12 cellular contexts compared by ENCODE assay signal in genomic region chr2:218252509-218253247, GRCh38. TPM values are rescaled to one million over a fixed set of nuclear protein-coding genes. Genes with fewer than 3 reads are reported as not detected.
A peak's percentile ranks its signal among the peaks of the same experiment; 100 is the strongest.
DNase-seq lines count a peak whose midpoint lies in the region; ATAC-seq, FAIRE-seq and TF ChIP-seq lines count a peak whose summit lies in the region.
"Had no signal": no experiment of that assay in that cellular context is flagged by ENCODE, and none has a peak within 500 bp of the region (broad histone marks: within the 10 kb centered on the region; RNA-seq: fewer than 3 reads in every experiment).

No MANE protein-coding gene starts in this region.

- peaks cover 39% of the 10 kb centered on the region for H3K36me3 Mint-ChIP-seq in natural killer cell treated with Interleukin-12 subunit alpha and Interleukin-12 subunit beta and Interleukin-15 and Interleukin-18, amount 100 ng/mL, for 72 hours

- H3K36me3 ChIP-seq in MG63: peaks cover 75% of the 10 kb centered on the region
- peaks cover 0 to 44% of the 10 kb centered on the region in 2 donors for H3K36me3 ChIP-seq in body of pancreas (replicated peaks in 1 of 2; ENCODE audit: insufficient read depth in 1 of 2, low read depth in 2 of 2)

- 75% methylated on average over 6 to 7 of the region's 7 CpGs for WGBS in body of pancreas, 2 donors

- H3K9me3 ChIP-seq in MG63 (no peaks in the 10 kb centered on the region), body of pancreas (no peaks in the 10 kb centered on the region)

- no peaks in the 10 kb centered on the region for H3K9me3 Mint-ChIP-seq in natural killer cell treated with Interleukin-12 subunit alpha and Interleukin-12 subunit beta and Interleukin-15 and Interleukin-18, amount 100 ng/mL, for 72 hours

- H3K4me3 Mint-ChIP-seq in natural killer cell treated with Interleukin-12 subunit alpha and Interleukin-12 subunit beta and Interleukin-15 and Interleukin-18, amount 100 ng/mL, for 72 hours: no peak overlapping the region

- H3K27ac Mint-ChIP-seq in natural killer cell treated with Interleukin-12 subunit alpha and Interleukin-12 subunit beta and Interleukin-15 and Interleukin-18, amount 100 ng/mL, for 72 hours: peak overlapping the region; percentile 16 to 43

- H3K4me3 ChIP-seq in MG63 (no peak overlapping the region), body of pancreas (no peak overlapping the region)

- TF ChIP-seq CTCF in body of pancreas (IDR thresholded peaks at IDR 0.05): no peak

- FAIRE-seq in HTR-8/SVneo (lab: Jason Lieb, UNC): no peak

- H3K4me1 Mint-ChIP-seq in natural killer cell treated with Interleukin-12 subunit alpha and Interleukin-12 subunit beta and Interleukin-15 and Interleukin-18, amount 100 ng/mL, for 72 hours (ENCODE audit: low read depth in 2 of 2): peaks cover 15 to 21% of the 10 kb centered on the region in 2 donors

- DNase-seq in GDM1 (lab: John Stamatoyannopoulos, UW) (peak; percentile 50), MG63 (peak; percentile 26), caudate nucleus (lab: John Stamatoyannopoulos, UW) (peak in 15 of 61 donors; percentile 5 to 80 (median 43)), HTR-8/SVneo (ENCODE audit: insufficient read length, low spot score) (no peak), body of pancreas (no peak)
- no peak for DNase-seq in natural killer cell treated with Interleukin-12 subunit alpha and Interleukin-12 subunit beta and Interleukin-15 and Interleukin-18, amount 100 ng/mL, for 72 hours (ENCODE audit: low spot score)
- DNase-seq: activated CD8-positive, alpha-beta memory T cell treated with anti-CD3 and anti-CD28 coated beads, Interleukin-2, amount 50 U/mL, for 4 hours; dermis blood vessel endothelial cell; GOT3; NCI-H748 treated with DMSO at 0.1 percent for 48 hours; stimulated activated CD4-positive, alpha-beta T cell treated with anti-CD3 and anti-CD28 coated beads, Interleukin-15, amount 100 ng/mL, for 24 hours had no signal

- TF ChIP-seq POLR2A in body of pancreas (IDR thresholded peaks at IDR 0.05): no peak

- H3K27ac ChIP-seq in caudate nucleus (ENCODE audit: low read depth, low read length): peak overlapping the region; percentile 73
- H3K27ac ChIP-seq in body of pancreas: no peak overlapping the region

- H3K27me3 ChIP-seq in MG63 (no peaks in the 10 kb centered on the region), body of pancreas (no peaks in the 10 kb centered on the region)

- H3K27me3 Mint-ChIP-seq in natural killer cell treated with Interleukin-12 subunit alpha and Interleukin-12 subunit beta and Interleukin-15 and Interleukin-18, amount 100 ng/mL, for 72 hours: no peaks in the 10 kb centered on the region

- intact Hi-C loops in body of pancreas (cut with DNase I): no loop called here

- H3K4me1 ChIP-seq in body of pancreas: peaks cover 6% of the 10 kb centered on the region

- no peak for ATAC-seq in natural killer cell treated with Interleukin-12 subunit alpha and Interleukin-12 subunit beta and Interleukin-15 and Interleukin-18, amount 100 ng/mL, for 72 hours
- no peak for ATAC-seq in GM21367 (IDR thresholded peaks at IDR 0.05; ENCODE audit: unreplicated experiment)
- no peak for ATAC-seq in body of pancreas

RNA-seq across cellular contexts. Expression of gene GPBAR1, which starts 8.1 kb away (rescaled TPM):
- total RNA-seq in MG63 (2014; rRNA removed; shearing (Covaris generic); ENCODE audit: low replicate concordance): not detected in 2 replicates
- total RNA-seq in natural killer cell treated with Interleukin-12 subunit alpha and Interleukin-12 subunit beta and Interleukin-15 and Interleukin-18, amount 100 ng/mL, for 72 hours: 1 to 10 TPM; 2.6 to 3.0 TPM
- 10 to 100 TPM in 1 of 2 donors, 1 to 10 TPM in 1; 3.1 to 90.3 TPM for total RNA-seq in body of pancreas
- total RNA-seq: dermis blood vessel endothelial cell had no signal

RNA-seq across cellular contexts. Expression of gene AAMP, which starts 17.3 kb away (rescaled TPM):
- total RNA-seq in MG63 (2014; rRNA removed; shearing (Covaris generic); ENCODE audit: low replicate concordance): 112 TPM in 2 replicates
- 100 to 1,000 TPM in 1 of 2 donors, 10 to 100 TPM in 1; 75.6 to 104 TPM for total RNA-seq in natural killer cell treated with Interleukin-12 subunit alpha and Interleukin-12 subunit beta and Interleukin-15 and Interleukin-18, amount 100 ng/mL, for 72 hours
- total RNA-seq in body of pancreas: 100 to 1,000 TPM in 1 of 2 donors, 10 to 100 TPM in 1; 61.5 to 114 TPM

RNA-seq across cellular contexts. Expression of gene PNKD, which starts 17.6 kb away (rescaled TPM):
- total RNA-seq in MG63 (2014; rRNA removed; shearing (Covaris generic); ENCODE audit: low replicate concordance): 21.5 and 40.8 TPM in 2 replicates
- total RNA-seq in natural killer cell treated with Interleukin-12 subunit alpha and Interleukin-12 subunit beta and Interleukin-15 and Interleukin-18, amount 100 ng/mL, for 72 hours: 10 to 100 TPM; 20.6 to 22.0 TPM
- total RNA-seq in body of pancreas: 10 to 100 TPM; 17.1 to 21.3 TPM

RNA-seq across cellular contexts. Expression of gene ARPC2, which starts 35.7 kb away (rescaled TPM):
- total RNA-seq in MG63 (2014; rRNA removed; shearing (Covaris generic); ENCODE audit: low replicate concordance): 505 and 549 TPM in 2 replicates
- total RNA-seq in natural killer cell treated with Interleukin-12 subunit alpha and Interleukin-12 subunit beta and Interleukin-15 and Interleukin-18, amount 100 ng/mL, for 72 hours: 100 to 1,000 TPM; 509 to 675 TPM
- 10 to 100 TPM; 68.6 to 96.2 TPM for total RNA-seq in body of pancreas

RNA-seq across cellular contexts. Expression of gene TMBIM1, which starts 39.6 kb away (rescaled TPM):
- 81.0 and 125 TPM in 2 replicates for total RNA-seq in MG63 (2014; rRNA removed; shearing (Covaris generic); ENCODE audit: low replicate concordance)
- total RNA-seq in natural killer cell treated with Interleukin-12 subunit alpha and Interleukin-12 subunit beta and Interleukin-15 and Interleukin-18, amount 100 ng/mL, for 72 hours: 10 to 100 TPM; 42.8 to 79.0 TPM
- 100 to 1,000 TPM; 125 to 148 TPM for total RNA-seq in body of pancreas

Comparison
In these comparisons a context has a peak if more than half of its experiments do, and no peak if none do; other contexts are left out.
1. DNase-seq: peak in GDM1 (single experiment) and MG63 (single experiment); none in natural killer cell treated with Interleukin-12 subunit alpha and Interleukin-12 subunit beta and Interleukin-15 and Interleukin-18, amount 100 ng/mL, for 72 hours (single experiment), HTR-8/SVneo (single experiment) and body of pancreas (0 of 4).